ENCODE assay signal across 2 cellular contexts in the genomic region with DNA sequence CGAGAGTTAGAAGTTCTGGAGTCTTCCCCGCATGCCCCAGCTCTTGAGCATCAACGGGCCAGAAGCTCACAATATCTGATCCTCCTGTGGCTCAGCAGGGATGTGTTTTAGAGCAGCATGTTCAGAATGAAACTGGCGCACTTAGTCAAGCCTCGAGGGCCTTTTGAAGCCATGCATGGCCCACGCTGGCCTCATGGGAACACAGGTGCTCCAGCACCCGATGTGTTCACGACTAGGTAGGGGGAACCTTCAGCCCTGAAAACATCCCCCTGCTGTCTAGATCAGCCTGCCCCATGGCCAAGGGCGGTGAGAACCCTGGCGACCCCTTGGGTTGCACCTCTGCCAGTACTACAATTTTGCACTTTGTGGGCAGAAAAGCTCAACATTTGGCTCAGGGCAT.
A peak's percentile ranks its signal among the peaks of the same experiment; 100 is the strongest.
TF ChIP-seq lines count a peak whose summit lies in the region.

No MANE protein-coding gene starts in this region.

TF ChIP-seq in GM12891, 5 proteins besides CTCF, POLR2A, EP300 and RAD21:
- TF ChIP-seq TAF1 (IDR thresholded peaks at IDR 0.05; ENCODE audit: low read depth, low read length) (no peak), PAX5 (IDR thresholded peaks at IDR 0.05; ENCODE audit: insufficient read depth, low read length, severe bottlenecking) (peak; percentile 90)

TF ChIP-seq in GM23338, 12 proteins besides CTCF, POLR2A, EP300 and RAD21 (continued from another document):
- TF ChIP-seq EZH2 (IDR thresholded peaks at IDR 0.05; ENCODE audit: low read depth, unreplicated experiment) = no peak
- TF ChIP-seq ZNF462 (CRISPR knock-in tag; IDR thresholded peaks at IDR 0.05) = no peak
- TF ChIP-seq CREB1 (CRISPR knock-in tag; IDR thresholded peaks at IDR 0.05; ENCODE audit: low read depth) = no peak
- no peak for TF ChIP-seq JUNB (IDR thresholded peaks at IDR 0.05; ENCODE audit: unreplicated experiment)
- TF ChIP-seq STAT1 (IDR thresholded peaks at IDR 0.05; ENCODE audit: unreplicated experiment) = no peak
